Comparison of ENCODE assay signal across 27 cellular contexts in the genomic region with DNA sequence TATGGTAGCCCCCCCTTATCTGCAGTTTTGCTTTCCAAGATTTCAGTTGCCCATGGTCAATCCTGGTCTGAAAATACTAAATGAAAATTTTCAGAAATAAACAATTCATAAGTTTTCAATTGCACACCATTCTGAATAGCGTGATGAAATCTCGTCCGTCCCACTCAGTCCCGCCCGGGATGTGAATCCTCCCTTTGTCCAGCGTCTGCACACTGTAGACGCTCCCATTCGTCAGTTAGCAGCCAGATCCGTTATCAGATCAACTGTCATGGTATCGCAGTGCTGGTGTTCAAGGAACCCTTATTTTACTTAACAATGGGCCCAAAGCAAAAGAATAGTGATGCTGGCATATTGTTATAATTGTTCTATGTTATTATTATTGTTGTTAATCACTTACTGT.
"Had no signal": no experiment of that assay in that cellular context is flagged by ENCODE, and none has a peak within 500 bp of the region (broad histone marks: within the 10 kb centered on the region; RNA-seq: fewer than 3 reads in every experiment).

No MANE protein-coding gene starts in this region.

- DNase-seq: activated CD4-positive, alpha-beta memory T cell treated with anti-CD3 and anti-CD28 coated beads, Interleukin-2, amount 10 ng/mL, durations not matched to agents 7 days and 5 days; activated CD4-positive, alpha-beta T cell treated with anti-CD3 and anti-CD28 coated beads for 1 hour; activated CD4-positive, alpha-beta T cell treated with anti-CD3 and anti-CD28 coated beads for 48 hours; activated CD4-positive, CD25-positive, alpha-beta regulatory T cell; activated CD8-positive, alpha-beta memory T cell treated with anti-CD3 and anti-CD28 coated beads for 24 hours; activated CD8-positive, alpha-beta memory T cell treated with anti-CD3 and anti-CD28 coated beads, Interleukin-2, amount 10 ng/mL, durations not matched to agents 7 days and 5 days; activated CD8-positive, alpha-beta memory T cell treated with anti-CD3 and anti-CD28 coated beads, Interleukin-2, amount 50 U/mL, for 48 hours; activated effector memory CD4-positive, alpha-beta T cell treated with Interleukin-2 at 50 U/mL for 16 hours; activated naive CD4-positive, alpha-beta T cell treated with anti-CD3 and anti-CD28 coated beads, Interleukin-2, amount 10 ng/mL, durations not matched to agents 7 days and 5 days; activated naive CD8-positive, alpha-beta T cell treated with anti-CD3 and anti-CD28 coated beads, Interleukin-2, amount 50 U/mL, for 24 hours; activated T-cell treated with anti-CD3 and anti-CD28 coated beads, Interleukin-2, amount 50 U/mL, for 48 hours; NCI-H1105; NCI-H1417 treated with DMSO at 0.1 percent for 48 hours; NCI-H187 treated with DMSO at 0.1 percent for 48 hours; NCI-H2081; NCI-H2171 treated with DMSO at 0.1 percent for 48 hours; NCI-H226; NCI-H524 treated with DMSO at 0.1 percent for 48 hours; PC-3; Peyer's patch; Right ventricle myocardium superior; SW 1271; T-helper 1 cell; T-helper 2 cell; T-helper 9 cell; WERI-Rb-1 had no signal

- H3K27ac ChIP-seq: Peyer's patch, WERI-Rb-1 had no signal

- H3K27me3 ChIP-seq: Peyer's patch had no signal

- H3K36me3 ChIP-seq: Peyer's patch, WERI-Rb-1 had no signal

- H3K4me1 ChIP-seq: Peyer's patch had no signal

- H3K9me3 ChIP-seq: Peyer's patch had no signal

- FAIRE-seq: bronchial epithelial cell had no signal

- H3K4me3 ChIP-seq: Peyer's patch had no signal
